In genomic region chr14:101959277-101959676, GRCh38 we compare ENCODE assay signal across 19 cellular contexts.
"Had no signal": no experiment of that assay in that cellular context is flagged by ENCODE, and none has a peak within 500 bp of the region (broad histone marks: within the 10 kb centered on the region; RNA-seq: fewer than 3 reads in every experiment).

No MANE protein-coding gene starts in this region.

- DNase-seq: activated B cell treated with CpG ODN at 0.5 μM for 24 hours; activated CD4-positive, alpha-beta memory T cell treated with anti-CD3 and anti-CD28 coated beads for 36 hours; activated CD4-positive, alpha-beta T cell treated with anti-CD3 and anti-CD28 coated beads for 48 hours; activated effector memory CD4-positive, alpha-beta T cell treated with anti-CD3 and anti-CD28 coated beads, Interleukin-2, amount 50 U/mL, for 16 hours; activated naive CD4-positive, alpha-beta T cell treated with anti-CD3 and anti-CD28 coated beads, Interleukin-2, amount 10 ng/mL, durations not matched to agents 7 days and 5 days; cerebellar nuclear complex; cortex of kidney; endodermal cell; heart right ventricle; islet precursor cell; left cardiac atrium; psoas muscle; stimulated activated CD4-positive, alpha-beta T cell treated with anti-CD3 and anti-CD28 coated beads, Interleukin-4, amount 100 ng/mL, for 4 hours; substantia nigra; thyroid gland; upper lobe of right lung had no signal

- H3K4me3 ChIP-seq: heart right ventricle, pancreas, psoas muscle, right atrium auricular region, thyroid gland, upper lobe of right lung had no signal

- H3K27ac ChIP-seq: epithelial cell of prostate, heart right ventricle, pancreas, psoas muscle, right atrium auricular region, thyroid gland, upper lobe of right lung had no signal

- H3K36me3 ChIP-seq: heart right ventricle, pancreas, right atrium auricular region, thyroid gland, upper lobe of right lung had no signal

- H3K27me3 ChIP-seq: heart right ventricle, pancreas, right atrium auricular region, thyroid gland, upper lobe of right lung had no signal

- H3K9me3 ChIP-seq: heart right ventricle, pancreas, psoas muscle, right atrium auricular region, thyroid gland, upper lobe of right lung had no signal
